In the genomic region with DNA sequence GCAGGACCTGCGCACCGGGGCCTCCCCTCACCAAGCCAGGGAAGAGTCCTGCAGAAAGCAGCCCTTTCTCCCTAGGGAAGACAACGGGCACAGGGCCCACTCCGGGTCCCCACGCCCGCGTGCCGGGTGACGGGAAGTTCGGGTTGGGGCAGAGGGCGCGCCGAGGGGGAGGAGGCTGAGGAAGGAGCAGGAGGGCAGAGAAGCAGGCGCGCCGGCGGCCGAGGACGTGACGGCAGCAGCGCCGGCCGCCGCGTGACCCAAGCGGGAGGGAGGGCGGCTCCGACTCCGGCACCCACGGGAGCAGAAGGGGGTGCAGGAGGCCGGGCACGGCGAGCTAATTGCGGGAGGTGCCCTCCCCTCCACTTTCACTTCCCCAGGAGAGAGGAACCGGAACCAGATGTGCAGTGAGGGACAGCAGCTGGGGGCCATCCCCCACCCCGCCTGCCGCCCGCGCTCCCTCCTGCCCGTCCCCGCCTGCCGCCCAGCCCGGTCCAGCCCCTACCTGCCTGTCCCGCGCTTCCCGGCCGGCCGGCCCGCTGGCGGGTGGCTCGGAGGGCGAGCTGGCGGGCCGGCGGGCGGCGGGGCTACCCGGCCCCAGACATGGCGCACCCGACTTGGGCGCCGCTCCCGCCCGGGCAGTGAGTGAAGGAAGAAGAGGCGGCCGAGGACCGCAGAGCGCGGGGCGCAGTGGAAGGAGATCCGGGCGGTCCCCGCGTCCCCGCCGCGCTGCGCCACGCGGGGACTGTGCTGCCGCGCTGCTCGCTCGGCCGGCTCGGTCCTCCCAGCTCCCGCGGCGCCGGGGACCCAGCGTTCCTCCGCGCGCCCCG, we compare ENCODE assay signal across 8 cellular contexts. TPM values are rescaled to one million over a fixed set of nuclear protein-coding genes. Genes with fewer than 3 reads are reported as not detected.
A peak's percentile ranks its signal among the peaks of the same experiment; 100 is the strongest.
DNase-seq lines count a peak whose midpoint lies in the region; ATAC-seq and TF ChIP-seq lines count a peak whose summit lies in the region.

No MANE protein-coding gene starts in this region.

- H3K4me3 ChIP-seq in ACC112 (ENCODE audit: low read depth, low read length): peak overlapping the region; percentile 87
- peak overlapping the region; percentile 92 for H3K4me3 ChIP-seq in endodermal cell (ENCODE audit: low read length)
- peak overlapping the region; percentile 58 for H3K4me3 ChIP-seq in mononuclear cell (ENCODE audit: low read length)

- peaks cover 4% of the 10 kb centered on the region for H3K4me1 Mint-ChIP-seq in endodermal cell

- WGBS in endodermal cell (ENCODE audit: insufficient coverage in 1 of 2, insufficient read length in 1 of 2), 2 experiments: 0% methylated on average over 95 of the region's 95 CpGs; no CpG with 5 or more reads in 1 of the 2 experiments

- peak overlapping the region; percentile 85 for H2AFZ ChIP-seq in ACC112 (ENCODE audit: low read length, unreplicated experiment)

- H3K79me2 ChIP-seq in ACC112 (ENCODE audit: control insufficient read depth, insufficient read depth, low read length, unreplicated experiment): peaks cover 19% of the 10 kb centered on the region

- H3K36me3 ChIP-seq in ACC112 (ENCODE audit: insufficient read depth, low read length) (peaks cover 19% of the 10 kb centered on the region), endodermal cell (ENCODE audit: control insufficient read depth, insufficient read depth, low read length) (peaks cover 45% of the 10 kb centered on the region)

- H3K27ac Mint-ChIP-seq in endodermal cell: peak overlapping the region; percentile 70

- ATAC-seq in GM18520 (IDR thresholded peaks at IDR 0.05; ENCODE audit: unreplicated experiment): peak; percentile 76
- ATAC-seq in HG03025 (IDR thresholded peaks at IDR 0.05; ENCODE audit: low FRiP score, unreplicated experiment): peak; percentile 69

- H3K27me3 ChIP-seq in ACC112 (ENCODE audit: insufficient read depth, low read length) (no peaks in the 10 kb centered on the region), endodermal cell (ENCODE audit: control insufficient read depth, insufficient read depth, low read length, poor library complexity, severe bottlenecking) (no peaks in the 10 kb centered on the region), mononuclear cell (ENCODE audit: insufficient read depth, low read length) (no peaks in the 10 kb centered on the region)

- peak overlapping the region; percentile 72 for H3K27ac ChIP-seq in ACC112 (ENCODE audit: low read depth, low read length)
- peak overlapping the region; percentile 41 for H3K27ac ChIP-seq in endodermal cell (ENCODE audit: low read depth, low read length)

- peaks cover 35% of the 10 kb centered on the region for H3K36me3 Mint-ChIP-seq in endodermal cell (ENCODE audit: low read depth)

- no peaks in the 10 kb centered on the region for H3K9me3 ChIP-seq in endodermal cell (ENCODE audit: control insufficient read depth, low read length)
- no peaks in the 10 kb centered on the region for H3K9me3 ChIP-seq in mononuclear cell (ENCODE audit: low read depth, low read length)

- TF ChIP-seq CTCF in endodermal cell (conservative IDR thresholded peaks at IDR 0.05): no peak

- H3K27me3 Mint-ChIP-seq in endodermal cell (ENCODE audit: insufficient read depth): no peaks in the 10 kb centered on the region

- H3K9me3 Mint-ChIP-seq in endodermal cell: no peaks in the 10 kb centered on the region

- DNase-seq in NCI-H510A treated with DMSO at 0.1 percent for 48 hours (lab: John Stamatoyannopoulos, UW): peak; percentile 48
- peak; percentile 46 to 52 for DNase-seq in activated CD8-positive, alpha-beta memory T cell treated with anti-CD3 and anti-CD28 coated beads for 4 hours (ENCODE audit: low read depth in 2 of 2)
- DNase-seq in endodermal cell: peak; percentile 83
- peak; percentile 33 to 50 for DNase-seq in stimulated activated CD8-positive, alpha-beta memory T cell treated with anti-CD3 and anti-CD28 coated beads, Interleukin-4, amount 100 ng/mL, for 4 hours (ENCODE audit: low read depth in 2 of 2, low spot score in 1 of 2)

- H3K9ac ChIP-seq in endodermal cell (ENCODE audit: extremely low read depth, low read length, poor library complexity, severe bottlenecking): peak overlapping the region; percentile 62

- H3K4me1 ChIP-seq in ACC112 (ENCODE audit: control insufficient read depth, insufficient read depth, low read length, unreplicated experiment) (peaks cover 3% of the 10 kb centered on the region), endodermal cell (ENCODE audit: control insufficient read depth, insufficient read depth, low read length) (no peaks in the 10 kb centered on the region), mononuclear cell (ENCODE audit: insufficient read depth, low read length) (peaks cover 52% of the 10 kb centered on the region)

- H3K4me3 Mint-ChIP-seq in endodermal cell: peak overlapping the region; percentile 78

RNA-seq across cellular contexts. Expression of a gene that starts 0.5 kb away (rescaled TPM):
- 100 to 1,000 TPM in 1 of 2 donors, 10 to 100 TPM in 1; 89.5 to 115 TPM for total RNA-seq in endodermal cell
- polyA plus RNA-seq in endodermal cell (2013, experiment 1 of 2): 51.8 TPM
- polyA plus RNA-seq in endodermal cell (2013, experiment 2 of 2): 31.1 TPM
- total RNA-seq in mononuclear cell: 37.3 TPM

RNA-seq across cellular contexts. Expression of a gene that starts 12.4 kb away (rescaled TPM):
- total RNA-seq in endodermal cell (10 to 100 TPM; 35.5 to 40.9 TPM), mononuclear cell (31.2 TPM)
- 34.7 TPM for polyA plus RNA-seq in endodermal cell (2013, experiment 1 of 2)
- 33.7 TPM for polyA plus RNA-seq in endodermal cell (2013, experiment 2 of 2)

RNA-seq across cellular contexts. Expression of a gene that starts 17.3 kb away (rescaled TPM):
- total RNA-seq in endodermal cell: 100 to 1,000 TPM; 129 to 154 TPM
- polyA plus RNA-seq in endodermal cell (2013, experiment 1 of 2): 97.1 TPM
- polyA plus RNA-seq in endodermal cell (2013, experiment 2 of 2): 96.8 TPM
- total RNA-seq in mononuclear cell: 15.8 TPM

RNA-seq across cellular contexts. Expression of a gene that starts 21.7 kb away (rescaled TPM):
- 10 to 100 TPM; 15.6 to 23.9 TPM for total RNA-seq in endodermal cell
- 24.4 TPM for polyA plus RNA-seq in endodermal cell (2013, experiment 1 of 2)
- 22.3 TPM for polyA plus RNA-seq in endodermal cell (2013, experiment 2 of 2)
- 2.4 TPM for total RNA-seq in mononuclear cell

RNA-seq across cellular contexts. Expression of a gene that starts 23.2 kb away (rescaled TPM):
- total RNA-seq in endodermal cell (10 to 100 TPM; 45.2 to 51.2 TPM), mononuclear cell (15.5 TPM)
- polyA plus RNA-seq in endodermal cell (2013, experiment 1 of 2): 32.0 TPM
- 31.3 TPM for polyA plus RNA-seq in endodermal cell (2013, experiment 2 of 2)

Comparison
In these comparisons a context has a peak if more than half of its experiments do, and no peak if none do; other contexts are left out.
1. Peak in every context shown above with its lines: DNase-seq, ATAC-seq, H3K4me3 ChIP-seq and H3K27ac ChIP-seq.